In genomic region chr2:66522591-66523379, GRCh38 we compare ENCODE assay signal across 16 cellular contexts.
"Had no signal": no experiment of that assay in that cellular context is flagged by ENCODE, and none has a peak within 500 bp of the region (broad histone marks: within the 10 kb centered on the region; RNA-seq: fewer than 3 reads in every experiment).

No MANE protein-coding gene starts in this region.

- H3K36me3 ChIP-seq: thoracic aorta had no signal

- DNase-seq: activated CD4-positive, alpha-beta T cell treated with anti-CD3 and anti-CD28 coated beads, Interleukin-2, amount 50 U/mL, for 1 hour; activated naive CD4-positive, alpha-beta T cell treated with anti-CD3 and anti-CD28 coated beads, Interleukin-2, amount 50 U/mL, for 16 hours; activated T-cell treated with anti-CD3 and anti-CD28 coated beads, Interleukin-2, amount 50 U/mL, for 1 hour; central memory CD4-positive, alpha-beta T cell; effector CD4-positive, alpha-beta T cell; naive B cell; occipital lobe; stimulated activated CD4-positive, alpha-beta T cell treated with anti-CD3 and anti-CD28 coated beads, Interleukin-4, amount 100 ng/mL, for 1 hour; stimulated activated CD8-positive, alpha-beta memory T cell treated with anti-CD3 and anti-CD28 coated beads, Interleukin-4, amount 100 ng/mL, for 48 hours; stimulated activated naive CD8-positive, alpha-beta T cell treated with anti-CD3 and anti-CD28 coated beads, Interleukin-15, Interleukin-2, amounts not matched to agents 100 U/mL and 50 U/mL, for 24 hours; T-helper 2 cell had no signal

- H3K4me3 ChIP-seq: coronary artery, thoracic aorta had no signal

- FAIRE-seq: frontal cortex, keratinocyte, TTC549 had no signal

- ATAC-seq: stimulated activated naive CD8-positive, alpha-beta T cell treated with anti-CD3 and anti-CD28 coated beads, Interleukin-15, Interleukin-2, amounts not matched to agents 100 U/mL and 50 U/mL, for 24 hours had no signal

- H3K9me3 ChIP-seq: thoracic aorta had no signal

- H3K27ac ChIP-seq: coronary artery, thoracic aorta had no signal
